9 cellular contexts compared by ENCODE assay signal in genomic region chr15:96053039-96054021, GRCh38.
DNase-seq lines count a peak whose midpoint lies in the region; ATAC-seq lines count a peak whose summit lies in the region.
"Had no signal": no experiment of that assay in that cellular context is flagged by ENCODE, and none has a peak within 500 bp of the region (broad histone marks: within the 10 kb centered on the region; RNA-seq: fewer than 3 reads in every experiment).

No MANE protein-coding gene starts in this region.

- no peaks in the 10 kb centered on the region for H3K27me3 ChIP-seq in neuronal stem cell (ENCODE audit: control insufficient read depth in 3 of 3, insufficient read depth in 3 of 3, low read depth in 1 of 3, low read length in 3 of 3)

- H2BK120ac ChIP-seq in neuronal stem cell (ENCODE audit: low read depth, low read length) = no peak overlapping the region

- H3K9me3 Mint-ChIP-seq in stimulated activated naive CD8-positive, alpha-beta T cell treated with anti-CD3 and anti-CD28 coated beads, Interleukin-15, Interleukin-2, amounts not matched to agents 100 ng/mL and 50 ng/mL, for 24 hours = peaks cover 6% of the 10 kb centered on the region
- H3K9me3 Mint-ChIP-seq in activated CD4-positive, alpha-beta memory T cell treated with anti-CD3 and anti-CD28 coated beads for 36 hours = no peaks in the 10 kb centered on the region

- peak overlapping the region; percentile 86 for H3K18ac ChIP-seq in neuronal stem cell (ENCODE audit: low read length)

- no peaks in the 10 kb centered on the region for H3K36me3 ChIP-seq in neuronal stem cell (replicated peaks in 1 of 2; ENCODE audit: control insufficient read depth in 2 of 2, insufficient read depth in 2 of 2, low read length in 2 of 2)

- no peak overlapping the region for H4K91ac ChIP-seq in neuronal stem cell (ENCODE audit: low read depth, low read length, poor library complexity)

- intact Hi-C loops in activated CD4-positive, alpha-beta memory T cell treated with anti-CD3 and anti-CD28 coated beads for 36 hours (cut with micrococcal nuclease) = no loop called here

- peak overlapping the region; percentile 35 for H2BK15ac ChIP-seq in neuronal stem cell (ENCODE audit: low read length)

- no peak overlapping the region for H2AK5ac ChIP-seq in neuronal stem cell (ENCODE audit: low read depth, low read length)

- H3K79me1 ChIP-seq in neuronal stem cell (ENCODE audit: low read depth, low read length) = no peaks in the 10 kb centered on the region

- peak overlapping the region; percentile 22 for H3K9ac ChIP-seq in neuronal stem cell (ENCODE audit: low read depth, low read length, poor library complexity)

- H3K4me2 ChIP-seq in neuronal stem cell (ENCODE audit: insufficient read depth, low read length, poor library complexity, severe bottlenecking) = peak overlapping the region; percentile 77

- no peak for DNase-seq in stimulated activated naive CD8-positive, alpha-beta T cell treated with anti-CD3 and anti-CD28 coated beads, Interleukin-15, Interleukin-2, amounts not matched to agents 100 U/mL and 50 U/mL, for 24 hours
- DNase-seq in RPMI7951 (ENCODE audit: low read depth) (peak; percentile 46), glomerular visceral epithelial cell (ENCODE audit: extremely low spot score) (peak; percentile 7), neuronal stem cell (ENCODE audit: low spot score) (peak; percentile 30), globus pallidus (ENCODE audit: low spot score) (no peak)
- DNase-seq in stimulated activated naive CD4-positive, alpha-beta T cell (lab: John Stamatoyannopoulos, UW) = no peak
- no peak for DNase-seq in activated CD4-positive, alpha-beta memory T cell treated with anti-CD3 and anti-CD28 coated beads for 36 hours
- DNase-seq: activated B cell treated with CpG ODN at 0.5 μM for 24 hours had no signal

- POLR2A ChIA-PET in activated CD4-positive, alpha-beta memory T cell treated with anti-CD3 and anti-CD28 coated beads for 36 hours (lab: Charles Lee) = no interaction called here

- peak overlapping the region; percentile 33 for H2BK5ac ChIP-seq in neuronal stem cell (ENCODE audit: low read length)

- peaks cover 0 to 7% of the 10 kb centered on the region in 2 donors for H3K4me1 ChIP-seq in neuronal stem cell (ENCODE audit: control insufficient read depth in 2 of 2, insufficient read depth in 1 of 2, low read depth in 1 of 2, low read length in 2 of 2)

- CTCF ChIA-PET in activated CD4-positive, alpha-beta memory T cell treated with anti-CD3 and anti-CD28 coated beads for 36 hours (lab: Charles Lee) = no interaction called here

- no peak overlapping the region for H4K8ac ChIP-seq in neuronal stem cell (ENCODE audit: low read depth, low read length)

- H2AFZ ChIP-seq in neuronal stem cell (ENCODE audit: low read length) = peak overlapping the region; percentile 62

- H3K23ac ChIP-seq in neuronal stem cell (ENCODE audit: low read depth, low read length, poor library complexity) = no peak overlapping the region

- peaks cover 8% of the 10 kb centered on the region for H3K4me1 Mint-ChIP-seq in stimulated activated naive CD8-positive, alpha-beta T cell treated with anti-CD3 and anti-CD28 coated beads, Interleukin-15, Interleukin-2, amounts not matched to agents 100 ng/mL and 50 ng/mL, for 24 hours (ENCODE audit: low read depth)
- peaks cover 3% of the 10 kb centered on the region for H3K4me1 Mint-ChIP-seq in activated CD4-positive, alpha-beta memory T cell treated with anti-CD3 and anti-CD28 coated beads for 36 hours (ENCODE audit: low read depth)

- no CpG with 5 or more reads among the region's 42 CpGs for WGBS in neuronal stem cell (ENCODE audit: extremely low coverage in 2 of 2, insufficient read length in 2 of 2, insufficient replicate concordance in 1 of 2), 2 donors

- no peak for ATAC-seq in stimulated activated naive CD8-positive, alpha-beta T cell treated with anti-CD3 and anti-CD28 coated beads, Interleukin-15, Interleukin-2, amounts not matched to agents 100 U/mL and 50 U/mL, for 24 hours

- H3K36me3 Mint-ChIP-seq in stimulated activated naive CD8-positive, alpha-beta T cell treated with anti-CD3 and anti-CD28 coated beads, Interleukin-15, Interleukin-2, amounts not matched to agents 100 ng/mL and 50 ng/mL, for 24 hours (ENCODE audit: low read depth) = no peaks in the 10 kb centered on the region
- no peaks in the 10 kb centered on the region for H3K36me3 Mint-ChIP-seq in activated CD4-positive, alpha-beta memory T cell treated with anti-CD3 and anti-CD28 coated beads for 36 hours

- H3K27me3 Mint-ChIP-seq in stimulated activated naive CD8-positive, alpha-beta T cell treated with anti-CD3 and anti-CD28 coated beads, Interleukin-15, Interleukin-2, amounts not matched to agents 100 ng/mL and 50 ng/mL, for 24 hours = peaks cover 65% of the 10 kb centered on the region
- peaks cover 26% of the 10 kb centered on the region for H3K27me3 Mint-ChIP-seq in activated CD4-positive, alpha-beta memory T cell treated with anti-CD3 and anti-CD28 coated beads for 36 hours

- peak overlapping the region; percentile 65 for H2BK12ac ChIP-seq in neuronal stem cell (ENCODE audit: low read length)

- no peak overlapping the region for H3K14ac ChIP-seq in neuronal stem cell (ENCODE audit: low read length)

- no peak overlapping the region for H3K27ac Mint-ChIP-seq in stimulated activated naive CD8-positive, alpha-beta T cell treated with anti-CD3 and anti-CD28 coated beads, Interleukin-15, Interleukin-2, amounts not matched to agents 100 ng/mL and 50 ng/mL, for 24 hours
- H3K27ac Mint-ChIP-seq in activated CD4-positive, alpha-beta memory T cell treated with anti-CD3 and anti-CD28 coated beads for 36 hours = no peak overlapping the region
- H3K27ac Mint-ChIP-seq: activated B cell treated with CpG ODN at 0.5 μM for 24 hours had no signal

- H3K27ac ChIP-seq in neuronal stem cell (replicated peaks; ENCODE audit: low read length) = no peak overlapping the region

- H3K4me3 Mint-ChIP-seq in stimulated activated naive CD8-positive, alpha-beta T cell treated with anti-CD3 and anti-CD28 coated beads, Interleukin-15, Interleukin-2, amounts not matched to agents 100 ng/mL and 50 ng/mL, for 24 hours = peak overlapping the region; percentile 13
- no peak overlapping the region for H3K4me3 Mint-ChIP-seq in activated CD4-positive, alpha-beta memory T cell treated with anti-CD3 and anti-CD28 coated beads for 36 hours
- H3K4me3 Mint-ChIP-seq: activated B cell treated with CpG ODN at 0.5 μM for 24 hours had no signal

- H3K4me3 ChIP-seq in neuronal stem cell (ENCODE audit: low read length in 2 of 2) = peak overlapping the region in 1 of 2 donors; percentile 7

- peaks cover 2 to 4% of the 10 kb centered on the region in 2 donors for H3K9me3 ChIP-seq in neuronal stem cell (replicated peaks in 1 of 2; ENCODE audit: control insufficient read depth in 2 of 2, insufficient read depth in 1 of 2, low read depth in 1 of 2, low read length in 2 of 2)

- no peak overlapping the region for H3K4ac ChIP-seq in neuronal stem cell (ENCODE audit: low read length)

Comparison
In these comparisons a context has a peak if more than half of its experiments do, and no peak if none do; other contexts are left out.
1. DNase-seq: peak in RPMI7951 (single experiment), glomerular visceral epithelial cell (single experiment) and neuronal stem cell (single experiment); none in stimulated activated naive CD8-positive, alpha-beta T cell treated with anti-CD3 and anti-CD28 coated beads, Interleukin-15, Interleukin-2, amounts not matched to agents 100 U/mL and 50 U/mL, for 24 hours (single experiment), stimulated activated naive CD4-positive, alpha-beta T cell (0 of 6), globus pallidus (single experiment) and activated CD4-positive, alpha-beta memory T cell treated with anti-CD3 and anti-CD28 coated beads for 36 hours (single experiment).